ENCODE assay signal across 7 cellular contexts in genomic region chr20:5835870-5836269, GRCh38.
DNase-seq lines count a peak whose midpoint lies in the region; ATAC-seq, FAIRE-seq and TF ChIP-seq lines count a peak whose summit lies in the region.

No MANE protein-coding gene starts in this region.

- H4K20me1 ChIP-seq in endothelial cell of umbilical vein (replicated peaks; ENCODE audit: control insufficient read depth, extremely low read depth, insufficient read depth, low read length): no peaks in the 10 kb centered on the region

- no peak overlapping the region for H2AFZ ChIP-seq in endothelial cell of umbilical vein (ENCODE audit: low read depth, low read length)

- DNase-seq in GM04504 (ENCODE audit: low read depth) (peak; percentile 24), endothelial cell of umbilical vein (ENCODE audit: low read depth, low spot score) (peak; percentile 68), pancreas (no peak), NCI-H2196 treated with DMSO at 0.1 percent for 48 hours (lab: John Stamatoyannopoulos, UW; ENCODE audit: unreplicated experiment) (no peak), left colon (no peak), Peyer's patch (no peak)

- peak; percentile 75 for ATAC-seq in SK-N-SH treated with all-trans-retinoic acid at 6 μM for 48 hours
- ATAC-seq in pancreas: peak; percentile 34 to 51 (median 46)
- no peak for ATAC-seq in left colon

- H3K4me1 ChIP-seq in endothelial cell of umbilical vein (ENCODE audit: control insufficient read depth, extremely low read depth, insufficient read depth, low read length): peaks cover 14% of the 10 kb centered on the region
- H3K4me1 ChIP-seq in pancreas: peaks cover 13 to 27% (median 23%) of the 10 kb centered on the region in 3 donors
- peaks cover 0 to 11% (median 4%) of the 10 kb centered on the region in 4 donors for H3K4me1 ChIP-seq in Peyer's patch

- H3K9me3 ChIP-seq in endothelial cell of umbilical vein (replicated peaks; ENCODE audit: control insufficient read depth, insufficient read depth, low read length): no peaks in the 10 kb centered on the region
- no peaks in the 10 kb centered on the region for H3K9me3 ChIP-seq in pancreas
- no peaks in the 10 kb centered on the region for H3K9me3 ChIP-seq in Peyer's patch

- dilution Hi-C loops in endothelial cell of umbilical vein (cut with MboI; ENCODE audit: extremely low pct_ligation_motif_present, low sequenced_read_pairs): no loop called here

- H3K27me3 ChIP-seq in endothelial cell of umbilical vein (ENCODE audit: control insufficient read depth in 2 of 2, insufficient read depth in 2 of 2, low read length in 2 of 2) (no peaks in the 10 kb centered on the region), pancreas (no peaks in the 10 kb centered on the region), Peyer's patch (no peaks in the 10 kb centered on the region)

- no peak overlapping the region for H3K4me3 ChIP-seq in endothelial cell of umbilical vein (replicated peaks in 1 of 3; ENCODE audit: insufficient read depth in 1 of 3, low read depth in 1 of 3, low read length in 3 of 3)
- H3K4me3 ChIP-seq in pancreas: no peak overlapping the region
- H3K4me3 ChIP-seq in Peyer's patch: no peak overlapping the region

- POLR2A ChIA-PET in endothelial cell of umbilical vein (lab: Charles Lee): interaction anchor here (0.5 to 1.0 kb wide), 2 partner anchors 12 to 67 kb away, joined by 4 to 7 read pairs; no protein-coding TSS in a partner anchor

- peak overlapping the region; percentile 26 for H3K4me2 ChIP-seq in endothelial cell of umbilical vein (ENCODE audit: insufficient read depth, low read length)

- CTCF ChIA-PET in endothelial cell of umbilical vein (lab: Charles Lee): interaction anchor here (0.6 to 1.5 kb wide), 7 partner anchors 10 to 307 kb away, joined by 3 to 6 read pairs (median 4); no protein-coding TSS in a partner anchor

- H3K9ac ChIP-seq in endothelial cell of umbilical vein (replicated peaks; ENCODE audit: extremely low read depth, insufficient read depth, low read length): no peak overlapping the region

- BruUV-seq in endothelial cell of umbilical vein (replicated peaks; lab: Mats Ljungman, UMichigan): no TSS peak

- H3K36me3 ChIP-seq in endothelial cell of umbilical vein (ENCODE audit: control insufficient read depth in 2 of 2, extremely low read depth in 1 of 2, insufficient read depth in 2 of 2, low read length in 2 of 2): no peaks in the 10 kb centered on the region
- H3K36me3 ChIP-seq in pancreas: no peaks in the 10 kb centered on the region
- H3K36me3 ChIP-seq in Peyer's patch: no peaks in the 10 kb centered on the region

- H3K79me2 ChIP-seq in endothelial cell of umbilical vein (ENCODE audit: control insufficient read depth, insufficient read depth, low read length): no peaks in the 10 kb centered on the region

- TF ChIP-seq CTCF in endothelial cell of umbilical vein (IDR thresholded peaks at IDR 0.05; ENCODE audit: extremely low read depth in 1 of 2, insufficient read depth in 1 of 2, low read depth in 1 of 2, low read length in 2 of 2) (no peak), pancreas (IDR thresholded peaks at IDR 0.05) (no peak), Peyer's patch (IDR thresholded peaks at IDR 0.05) (no peak)

- 38 to 59% methylated on average over 4 of the region's 4 CpGs for WGBS in pancreas, 2 donors

- no peaks in the 10 kb centered on the region for H3K9me1 ChIP-seq in endothelial cell of umbilical vein (replicated peaks; ENCODE audit: control insufficient read depth, extremely low read depth, insufficient read depth, low read length)

- no peak for TF ChIP-seq POLR2A in endothelial cell of umbilical vein (IDR thresholded peaks at IDR 0.05; ENCODE audit: low read depth, low read length)
- no peak for TF ChIP-seq POLR2A in Peyer's patch (IDR thresholded peaks at IDR 0.05)

- H3K27ac ChIP-seq in endothelial cell of umbilical vein (ENCODE audit: insufficient read depth, low read depth, low read length) (peak overlapping the region; percentile 36), pancreas (peak overlapping the region; percentile 22 to 61 (median 50)), Peyer's patch (peak overlapping the region in 2 of 4 donors; percentile 25 to 42)

- intact Hi-C loops in endothelial cell of umbilical vein (cut with micrococcal nuclease): loop anchor here (2.0 kb wide), 1 partner anchor 31 kb away; no protein-coding TSS in a partner anchor
- intact Hi-C loops in pancreas (cut with DNase I): no loop called here
- intact Hi-C loops in left colon (cut with DNase I, micrococcal nuclease): no loop called here

- FAIRE-seq in endothelial cell of umbilical vein (lab: Jason Lieb, UNC) (no peak), pancreas (lab: Jason Lieb, UNC) (peak; percentile 29)

TF ChIP-seq in SK-N-SH treated with all-trans-retinoic acid at 6 μM for 48 hours, 23 proteins besides CTCF, POLR2A, EP300 and RAD21:
- no peak for TF ChIP-seq PPARA (CRISPR knock-in tag; IDR thresholded peaks at IDR 0.05; ENCODE audit: borderline replicate concordance)
- no peak for TF ChIP-seq ZNF70 (CRISPR knock-in tag; IDR thresholded peaks at IDR 0.05)
- no peak for TF ChIP-seq ZNF8 (CRISPR knock-in tag; IDR thresholded peaks at IDR 0.05)
- no peak for TF ChIP-seq ESRRG (CRISPR knock-in tag; IDR thresholded peaks at IDR 0.05)
- no peak for TF ChIP-seq SNAI2 (CRISPR knock-in tag; IDR thresholded peaks at IDR 0.05)
- TF ChIP-seq ZNF565 (CRISPR knock-in tag; conservative IDR thresholded peaks at IDR 0.05; ENCODE audit: low read depth): no peak

TF ChIP-seq in endothelial cell of umbilical vein, 7 proteins besides CTCF, POLR2A, EP300 and RAD21:
- TF ChIP-seq EZH2 (IDR thresholded peaks at IDR 0.05; ENCODE audit: borderline replicate concordance, low read depth, low read length, severe bottlenecking): no peak
- no peak for TF ChIP-seq MYC (IDR thresholded peaks at IDR 0.05; ENCODE audit: low read depth, low read length)
- TF ChIP-seq MAX (IDR thresholded peaks at IDR 0.05; ENCODE audit: insufficient read depth, insufficient read length): no peak
- TF ChIP-seq GATA2 (IDR thresholded peaks at IDR 0.05; ENCODE audit: insufficient read depth, insufficient read length, low read depth, low read length): no peak
- TF ChIP-seq JUN (IDR thresholded peaks at IDR 0.05; ENCODE audit: borderline replicate concordance, insufficient read depth, insufficient read length, low read depth): no peak
- no peak for TF ChIP-seq FOS (IDR thresholded peaks at IDR 0.05; ENCODE audit: borderline replicate concordance, insufficient read depth, low read length)
- no peak for TF ChIP-seq POLR2AphosphoS5 (IDR thresholded peaks at IDR 0.05; ENCODE audit: insufficient read depth, low read depth, low read length)

Comparison
In these comparisons a context has a peak if more than half of its experiments do, and no peak if none do; other contexts are left out.
1. DNase-seq: peak in GM04504 (single experiment) and endothelial cell of umbilical vein (single experiment); none in pancreas (0 of 6), NCI-H2196 treated with DMSO at 0.1 percent for 48 hours (single experiment), left colon (0 of 2) and Peyer's patch (0 of 3).